In the genomic region with DNA sequence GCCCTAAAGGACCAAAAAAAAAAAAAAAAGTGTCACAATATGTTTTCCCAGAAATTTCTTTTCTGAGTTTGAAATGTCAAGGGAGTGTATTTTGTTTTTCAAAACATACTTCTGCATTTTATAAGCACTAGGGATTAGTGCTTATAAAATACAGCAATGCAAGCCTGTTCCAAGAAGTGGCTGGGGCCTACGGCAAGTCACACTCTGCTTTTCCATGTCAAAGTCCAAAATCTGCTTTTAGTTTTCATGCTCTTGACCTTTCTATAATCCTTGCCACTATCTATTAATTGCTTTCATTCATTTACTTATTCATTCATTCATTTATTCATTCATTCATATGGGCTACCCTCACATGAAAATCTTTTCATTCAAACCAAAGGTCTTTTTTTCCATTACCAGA, we compare ENCODE assay signal across 24 cellular contexts.
DNase-seq lines count a peak whose midpoint lies in the region; ATAC-seq and TF ChIP-seq lines count a peak whose summit lies in the region.
"Had no signal": no experiment of that assay in that cellular context is flagged by ENCODE, and none has a peak within 500 bp of the region (broad histone marks: within the 10 kb centered on the region; RNA-seq: fewer than 3 reads in every experiment).

No MANE protein-coding gene starts in this region.

- CTCF ChIA-PET in CD8-positive, alpha-beta memory T cell (lab: Charles Lee): no interaction called here

- TF ChIP-seq POLR2A in esophagus muscularis mucosa (IDR thresholded peaks at IDR 0.05; ENCODE audit: low read depth): no peak

- no peaks in the 10 kb centered on the region for H3K9me3 Mint-ChIP-seq in CD8-positive, alpha-beta memory T cell
- H3K9me3 Mint-ChIP-seq: CD4-positive, alpha-beta T cell; CD8-positive, alpha-beta T cell had no signal

- no peak overlapping the region for H3K4me3 Mint-ChIP-seq in CD8-positive, alpha-beta memory T cell
- H3K4me3 Mint-ChIP-seq: CD14-positive monocyte; CD4-positive, alpha-beta T cell; CD8-positive, alpha-beta T cell had no signal

- no peak for TF ChIP-seq EP300 in esophagus muscularis mucosa (IDR thresholded peaks at IDR 0.05)

- DNase-seq in MV-4-11 (lab: John Stamatoyannopoulos, UW): peak; percentile 20
- DNase-seq in SK-N-MC (ENCODE audit: low read depth, low spot score): no peak
- DNase-seq in esophagus muscularis mucosa (ENCODE audit: extremely low spot score): peak; percentile 29
- DNase-seq in left lobe of liver (ENCODE audit: low spot score): no peak
- DNase-seq in CD8-positive, alpha-beta memory T cell: no peak
- DNase-seq in superior temporal gyrus (ENCODE audit: extremely low spot score): no peak
- no peak for DNase-seq in GDM1 (lab: John Stamatoyannopoulos, UW)
- DNase-seq in NCI-H2081 treated with DMSO at 0.1 percent for 48 hours (lab: John Stamatoyannopoulos, UW): no peak
- DNase-seq: 8988T; ACHN; BE2C; C1 segment of cervical spinal cord; CD4-positive, alpha-beta T cell; CD8-positive, alpha-beta T cell; COR-L47; DMS 273 treated with DMSO at 0.1 percent for 48 hours; DMS153; DMS53; DMS79; DND-41; EL; GF-D8 had no signal

- H3K4me3 ChIP-seq in SK-N-MC (peak overlapping the region; percentile 9; the same call in 1 of the 2 replicates), esophagus muscularis mucosa (no peak overlapping the region)
- H3K4me3 ChIP-seq in CD8-positive, alpha-beta memory T cell (ENCODE audit: low read length): no peak overlapping the region
- H3K4me3 ChIP-seq: BLaER1 had no signal

- POLR2A ChIA-PET in CD8-positive, alpha-beta memory T cell (lab: Charles Lee): no interaction called here

- peak; percentile 44 for ATAC-seq in left lobe of liver
- ATAC-seq: CD8-positive, alpha-beta T cell had no signal

- no peaks in the 10 kb centered on the region for H3K36me3 Mint-ChIP-seq in CD8-positive, alpha-beta memory T cell
- H3K36me3 Mint-ChIP-seq: CD14-positive monocyte; CD8-positive, alpha-beta T cell had no signal

- H3K4me1 Mint-ChIP-seq in CD8-positive, alpha-beta memory T cell: no peaks in the 10 kb centered on the region
- H3K4me1 Mint-ChIP-seq: CD14-positive monocyte had no signal

- intact Hi-C loops in esophagus muscularis mucosa (cut with DNase I): no loop called here

- no peak overlapping the region for H3K27ac Mint-ChIP-seq in CD8-positive, alpha-beta memory T cell
- H3K27ac Mint-ChIP-seq: CD14-positive monocyte; CD4-positive, alpha-beta T cell; CD8-positive, alpha-beta T cell had no signal

- H3K27me3 Mint-ChIP-seq in CD8-positive, alpha-beta memory T cell: peaks cover 6 to 17% of the 10 kb centered on the region in 2 donors

- H3K27me3 ChIP-seq in esophagus muscularis mucosa: no peaks in the 10 kb centered on the region
- H3K27me3 ChIP-seq in CD8-positive, alpha-beta memory T cell (ENCODE audit: insufficient read depth, low read length, poor library complexity, severe bottlenecking): no peaks in the 10 kb centered on the region
- H3K27me3 ChIP-seq: BE2C, BLaER1 had no signal

- no peaks in the 10 kb centered on the region for H3K4me1 ChIP-seq in esophagus muscularis mucosa
- H3K4me1 ChIP-seq in CD8-positive, alpha-beta memory T cell (ENCODE audit: insufficient read depth, low read length): no peaks in the 10 kb centered on the region
- H3K4me1 ChIP-seq: BE2C had no signal

- TF ChIP-seq CTCF in esophagus muscularis mucosa (IDR thresholded peaks at IDR 0.05): no peak

- 91% methylated on average over 1 of the region's 1 CpG for WGBS in esophagus muscularis mucosa

- no peak overlapping the region for H3K9ac ChIP-seq in SK-N-MC (ENCODE audit: insufficient read length)
- H3K9ac ChIP-seq: BLaER1 had no signal

- H3K9me3 ChIP-seq in SK-N-MC (ENCODE audit: low read depth, low read length) (no peaks in the 10 kb centered on the region), esophagus muscularis mucosa (no peaks in the 10 kb centered on the region)
- H3K9me3 ChIP-seq in CD8-positive, alpha-beta memory T cell (ENCODE audit: low read length): no peaks in the 10 kb centered on the region
- H3K9me3 ChIP-seq: BE2C had no signal

- H3K36me3 ChIP-seq in SK-N-MC (ENCODE audit: insufficient read depth, low read length) (no peaks in the 10 kb centered on the region), esophagus muscularis mucosa (no peaks in the 10 kb centered on the region)
- no peaks in the 10 kb centered on the region for H3K36me3 ChIP-seq in CD8-positive, alpha-beta memory T cell (ENCODE audit: insufficient read depth, low read length)
- H3K36me3 ChIP-seq: BE2C, BLaER1 had no signal

- H3K27ac ChIP-seq in SK-N-MC (peak overlapping the region; percentile 37; the same call in 1 of the 2 replicates), esophagus muscularis mucosa (replicated peaks in 1 of 4) (no peak overlapping the region)
- H3K27ac ChIP-seq in CD8-positive, alpha-beta memory T cell (ENCODE audit: low read depth, low read length): no peak overlapping the region
- H3K27ac ChIP-seq: BLaER1 had no signal

Comparison
In these comparisons a context has a peak if more than half of its experiments do, and no peak if none do; other contexts are left out.
1. DNase-seq: peak in MV-4-11 (single experiment) and esophagus muscularis mucosa (single experiment); none in SK-N-MC (single experiment), left lobe of liver (single experiment), CD8-positive, alpha-beta memory T cell (0 of 5), superior temporal gyrus (single experiment), GDM1 (single experiment) and NCI-H2081 treated with DMSO at 0.1 percent for 48 hours (single experiment).